15 cellular contexts compared by ENCODE assay signal in the genomic region with DNA sequence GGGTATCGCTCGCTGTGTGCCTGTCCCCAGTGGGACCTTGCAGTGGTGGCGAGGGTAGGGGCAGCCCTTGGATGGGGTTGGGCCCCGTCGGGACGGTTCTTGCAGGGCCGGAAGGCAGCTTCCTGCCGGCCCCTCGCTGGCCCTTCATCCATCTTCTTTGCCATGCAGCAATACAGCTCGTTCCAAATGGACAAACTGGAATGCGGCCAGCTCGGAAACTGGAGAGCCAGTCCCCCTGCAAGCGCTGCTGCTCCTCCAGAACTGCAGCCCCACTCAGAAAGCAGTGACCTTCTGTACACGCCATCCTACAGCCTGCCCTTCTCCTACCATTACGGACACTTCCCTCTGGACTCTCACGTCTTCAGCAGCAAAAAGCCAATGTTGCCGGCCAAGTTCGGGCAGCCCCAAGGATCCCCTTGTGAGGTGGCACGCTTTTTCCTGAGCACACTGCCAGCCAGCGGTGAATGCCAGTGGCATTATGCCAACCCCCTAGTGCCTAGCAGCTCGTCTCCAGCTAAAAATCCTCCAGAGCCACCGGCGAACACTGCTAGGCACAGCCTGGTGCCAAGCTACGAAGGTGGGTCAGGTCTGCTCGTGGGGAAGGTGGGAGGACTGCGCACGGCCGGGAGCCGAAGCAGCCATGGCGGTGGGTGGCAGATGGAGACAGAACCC. TPM values are rescaled to one million over a fixed set of nuclear protein-coding genes. Genes with fewer than 3 reads are reported as not detected.
DNase-seq lines count a peak whose midpoint lies in the region; ATAC-seq and TF ChIP-seq lines count a peak whose summit lies in the region.
"Had no signal": no experiment of that assay in that cellular context is flagged by ENCODE, and none has a peak within 500 bp of the region (broad histone marks: within the 10 kb centered on the region; RNA-seq: fewer than 3 reads in every experiment).

No MANE protein-coding gene starts in this region.

- H3K4me1 ChIP-seq in SK-N-SH (ENCODE audit: control insufficient read depth in 1 of 2, insufficient read depth in 2 of 2, low read depth in 1 of 2, low read length in 1 of 2) (peaks cover 0 to 14% of the 10 kb centered on the region in 2 experiments; a peak in 1 of 4 replicates), thyroid gland (peaks cover 13% of the 10 kb centered on the region in 2 donors), ovary (ENCODE audit: insufficient read depth) (no peaks in the 10 kb centered on the region), lower lobe of right lung (peaks cover 18% of the 10 kb centered on the region)

- no peaks in the 10 kb centered on the region for H3K9me2 ChIP-seq in SK-N-SH

- no peaks in the 10 kb centered on the region for H3K9me3 ChIP-seq in SK-N-SH
- no peaks in the 10 kb centered on the region for H3K9me3 ChIP-seq in thyroid gland
- no peaks in the 10 kb centered on the region for H3K9me3 ChIP-seq in ovary
- no peaks in the 10 kb centered on the region for H3K9me3 ChIP-seq in lower lobe of right lung
- H3K9me3 ChIP-seq: testis had no signal

- H3K36me3 ChIP-seq in SK-N-SH (replicated peaks in 1 of 2; ENCODE audit: control insufficient read depth in 1 of 2, insufficient read depth in 2 of 2, low read length in 1 of 2) (peaks cover 0 to 2% of the 10 kb centered on the region in 2 experiments), thyroid gland (no peaks in the 10 kb centered on the region), ovary (no peaks in the 10 kb centered on the region), lower lobe of right lung (no peaks in the 10 kb centered on the region)
- H3K36me3 ChIP-seq: cardiac muscle cell had no signal

- no peak for ATAC-seq in HG03432 (IDR thresholded peaks at IDR 0.05; ENCODE audit: unreplicated experiment)
- no peak for ATAC-seq in lower lobe of right lung
- ATAC-seq: activated CD8-positive, alpha-beta T cell treated with anti-CD3 and anti-CD28 coated beads, Interleukin-2, amount 10 ng/mL, durations not matched to agents 7 days and 5 days had no signal

- CTCF ChIA-PET in SK-N-SH (lab: Yijun Ruan, JAX), result interaction anchor here (0.9 to 3.4 kb wide), 3 partner anchors 109 to 183 kb away, joined by 4 to 13 read pairs (median 5); no protein-coding TSS in a partner anchor

- TF ChIP-seq POLR2A in thyroid gland (IDR thresholded peaks at IDR 0.05) (no peak), ovary (IDR thresholded peaks at IDR 0.05) (no peak)

- no peaks in the 10 kb centered on the region; the same call in 1 of the 2 replicates for H3K27me3 ChIP-seq in SK-N-SH (ENCODE audit: insufficient read depth)
- H3K27me3 ChIP-seq in thyroid gland, result no peaks in the 10 kb centered on the region
- no peaks in the 10 kb centered on the region for H3K27me3 ChIP-seq in ovary
- peaks cover 28% of the 10 kb centered on the region for H3K27me3 ChIP-seq in lower lobe of right lung (ENCODE audit: low read depth)
- H3K27me3 ChIP-seq: testis had no signal

- no peak overlapping the region for H3K9ac ChIP-seq in SK-N-SH

- intact Hi-C loops in thyroid gland (cut with DNase I), result loop anchor here (10.0 kb wide), 1 partner anchor 180 kb away; no protein-coding TSS in a partner anchor
- intact Hi-C loops in ovary (cut with DNase I), result loop anchor here in 1 of 4 donors (5.0 kb wide), 1 partner anchor 183 kb away; no protein-coding TSS in a partner anchor
- intact Hi-C loops in lower lobe of right lung (cut with DNase I), result no loop called here

- no peaks in the 10 kb centered on the region for H3F3A ChIP-seq in SK-N-SH (replicated peaks; ENCODE audit: insufficient read depth)

- H3K79me2 ChIP-seq in SK-N-SH (ENCODE audit: insufficient read depth), result no peaks in the 10 kb centered on the region

- POLR2A ChIA-PET in SK-N-SH (lab: Yijun Ruan, JAX), result interaction anchor here (0.6 to 0.7 kb wide), 2 partner anchors 9 to 28 kb away, joined by 3 to 4 read pairs; no protein-coding TSS in a partner anchor

- no peak overlapping the region for H2AFZ ChIP-seq in SK-N-SH (ENCODE audit: low read depth)

- H3K27ac ChIP-seq in SK-N-SH (ENCODE audit: low read depth in 2 of 2, low read length in 1 of 2) (no peak overlapping the region), thyroid gland (no peak overlapping the region), ovary (no peak overlapping the region), lower lobe of right lung (no peak overlapping the region)
- H3K27ac ChIP-seq: 22Rv1, cardiac muscle cell, testis had no signal

- H4K20me1 ChIP-seq in SK-N-SH (ENCODE audit: insufficient read depth), result no peaks in the 10 kb centered on the region

- no peak for TF ChIP-seq RAD21 in SK-N-SH (IDR thresholded peaks at IDR 0.05; ENCODE audit: low read length)

- TF ChIP-seq EP300 in SK-N-SH (IDR thresholded peaks at IDR 0.05; ENCODE audit: borderline replicate concordance in 1 of 2, low read depth in 1 of 2, low read length in 1 of 2), result no peak
- TF ChIP-seq EP300 in ovary (IDR thresholded peaks at IDR 0.05), result no peak

- H3K4me3 ChIP-seq in SK-N-SH (ENCODE audit: low read depth in 2 of 2, low read length in 1 of 2) (peak overlapping the region in 1 of 2 experiments; percentile 15; a peak in 1 of 4 replicates), thyroid gland (replicated peaks in 1 of 3) (no peak overlapping the region), ovary (no peak overlapping the region), lower lobe of right lung (no peak overlapping the region)
- H3K4me3 ChIP-seq: cardiac muscle cell, testis had no signal

- no peak overlapping the region for H3K4me2 ChIP-seq in SK-N-SH

- TF ChIP-seq CTCF in SK-N-SH (IDR thresholded peaks at IDR 0.05) (no peak), thyroid gland (IDR thresholded peaks at IDR 0.05) (no peak), ovary (IDR thresholded peaks at IDR 0.05) (no peak), lower lobe of right lung (IDR thresholded peaks at IDR 0.05) (no peak)

- 51% methylated on average over 22 of the region's 30 CpGs for WGBS in SK-N-SH (ENCODE audit: low lambda C conversion rate)
- 23 to 26% methylated on average over 15 to 28 of the region's 30 CpGs for WGBS in thyroid gland, 2 donors
- WGBS in ovary, 3 donors, result 75 to 80% (median 76%) methylated on average over 30 of the region's 30 CpGs

- DNase-seq in DMS 273 (lab: John Stamatoyannopoulos, UW; ENCODE audit: unreplicated experiment) (peak; percentile 55), DMS 273 treated with DMSO at 0.1 percent for 48 hours (lab: John Stamatoyannopoulos, UW) (no peak), SK-N-SH (peak; percentile 87), hepatic stellate cell (ENCODE audit: low spot score) (peak; percentile 49), thyroid gland (peak; percentile 73 to 75), ovary (no peak), lower lobe of right lung (no peak)
- DNase-seq: activated CD8-positive, alpha-beta T cell treated with anti-CD3 and anti-CD28 coated beads, Interleukin-2, amount 10 ng/mL, durations not matched to agents 7 days and 5 days; activated naive CD4-positive, alpha-beta T cell treated with Interleukin-2 at 50 U/mL for 16 hours; left colon; NCI-H1048; testis had no signal

TF ChIP-seq in SK-N-SH, 30 proteins besides CTCF, POLR2A, EP300 and RAD21:
- no peak; the same call in 1 of the 2 replicates for TF ChIP-seq MXI1 (IDR thresholded peaks at IDR 0.05; ENCODE audit: low read depth, low read length)
- 0 out of 2 replicates have a peak, but pooled peaks have one; percentile 32 for TF ChIP-seq NFIC (IDR thresholded peaks at IDR 0.05; ENCODE audit: borderline replicate concordance)
- TF ChIP-seq, protein P1, sequence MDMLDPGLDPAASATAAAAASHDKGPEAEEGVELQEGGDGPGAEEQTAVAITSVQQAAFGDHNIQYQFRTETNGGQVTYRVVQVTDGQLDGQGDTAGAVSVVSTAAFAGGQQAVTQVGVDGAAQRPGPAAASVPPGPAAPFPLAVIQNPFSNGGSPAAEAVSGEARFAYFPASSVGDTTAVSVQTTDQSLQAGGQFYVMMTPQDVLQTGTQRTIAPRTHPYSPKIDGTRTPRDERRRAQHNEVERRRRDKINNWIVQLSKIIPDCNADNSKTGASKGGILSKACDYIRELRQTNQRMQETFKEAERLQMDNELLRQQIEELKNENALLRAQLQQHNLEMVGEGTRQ (IDR thresholded peaks at IDR 0.05; ENCODE audit: borderline replicate concordance, low read depth, low read length), result no peak
- TF ChIP-seq, protein P2, sequence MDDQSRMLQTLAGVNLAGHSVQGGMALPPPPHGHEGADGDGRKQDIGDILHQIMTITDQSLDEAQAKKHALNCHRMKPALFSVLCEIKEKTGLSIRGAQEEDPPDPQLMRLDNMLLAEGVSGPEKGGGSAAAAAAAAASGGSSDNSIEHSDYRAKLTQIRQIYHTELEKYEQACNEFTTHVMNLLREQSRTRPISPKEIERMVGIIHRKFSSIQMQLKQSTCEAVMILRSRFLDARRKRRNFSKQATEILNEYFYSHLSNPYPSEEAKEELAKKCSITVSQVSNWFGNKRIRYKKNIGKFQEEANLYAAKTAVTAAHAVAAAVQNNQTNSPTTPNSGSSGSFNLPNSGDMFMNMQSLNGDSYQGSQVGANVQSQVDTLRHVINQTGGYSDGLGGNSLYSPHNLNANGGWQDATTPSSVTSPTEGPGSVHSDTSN (IDR thresholded peaks at IDR 0.05), result 0 out of 2 replicates have a peak, but pooled peaks have one; percentile 12
- TF ChIP-seq RXRA (IDR thresholded peaks at IDR 0.05; ENCODE audit: borderline replicate concordance, low read depth), result no peak

RNA-seq across cellular contexts. Expression of a gene that starts 45.8 kb away (rescaled TPM):
- polyA plus RNA-seq in SK-N-SH (2012; rRNA removed) (not detected in 2 replicates), ovary (under 1 TPM; 0.01 to 0.03 TPM)
- not detected in 2 replicates for polyA plus RNA-seq in SK-N-SH (2012; cell fraction: cytosol; rRNA removed)
- polyA plus RNA-seq in SK-N-SH (2012; cell fraction: nucleus; rRNA removed), result not detected in 2 replicates
- total RNA-seq in thyroid gland (not detected), ovary (under 1 TPM in 3 of 7 donors, not detected in 4; 0.11 to 0.23 (median 0.15) TPM), lower lobe of right lung (not detected)
- total RNA-seq: activated CD8-positive, alpha-beta T cell treated with anti-CD3 and anti-CD28 coated beads, Interleukin-2, amount 10 ng/mL, durations not matched to agents 7 days and 5 days; cardiac muscle cell had no signal

Comparison
In these comparisons a context has a peak if more than half of its experiments do, and no peak if none do; other contexts are left out.
1. DNase-seq: peak in DMS 273 (single experiment), SK-N-SH (single experiment), hepatic stellate cell (single experiment) and thyroid gland (2 of 2); none in DMS 273 treated with DMSO at 0.1 percent for 48 hours (single experiment), ovary (0 of 5) and lower lobe of right lung (single experiment).